34 cellular contexts compared by ENCODE assay signal in the genomic region with DNA sequence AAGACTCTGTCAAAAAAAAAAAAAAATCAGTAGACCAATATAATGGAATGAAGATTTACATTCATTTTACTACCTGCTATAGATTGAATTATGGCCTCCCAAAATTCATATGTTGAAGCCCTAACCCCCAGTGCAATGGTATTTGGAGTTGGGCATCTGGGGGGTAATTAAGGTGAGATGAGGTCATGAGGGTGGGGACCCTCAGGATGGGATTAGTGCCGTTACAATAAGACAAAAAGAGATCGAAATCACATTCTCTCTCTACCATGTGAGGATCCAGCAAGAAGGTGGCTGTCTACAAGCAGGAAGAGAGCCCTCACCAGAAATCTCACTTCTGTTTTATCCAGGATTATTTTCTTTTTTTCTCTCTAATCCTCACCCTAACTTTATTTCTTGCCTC.
"Had no signal": no experiment of that assay in that cellular context is flagged by ENCODE, and none has a peak within 500 bp of the region (broad histone marks: within the 10 kb centered on the region; RNA-seq: fewer than 3 reads in every experiment).

No MANE protein-coding gene starts in this region.

- H3K27me3 ChIP-seq: adrenal gland, ascending aorta, body of pancreas, brain microvascular endothelial cell, breast epithelium, cardiac muscle cell had no signal

- H3K9me3 ChIP-seq: adrenal gland, ascending aorta, body of pancreas, breast epithelium had no signal

- H3K27ac ChIP-seq: adrenal gland, ascending aorta, body of pancreas, brain microvascular endothelial cell, breast epithelium, cardiac muscle cell had no signal

- FAIRE-seq: astrocyte, bronchial epithelial cell had no signal

- H3K4me1 ChIP-seq: adrenal gland, ascending aorta, breast epithelium had no signal

- H3K4me3 ChIP-seq: adrenal gland, ascending aorta, body of pancreas, breast epithelium, cardiac muscle cell had no signal

- DNase-seq: activated effector memory CD4-positive, alpha-beta T cell treated with anti-CD3 and anti-CD28 coated beads, Interleukin-2, amount 50 U/mL, for 16 hours; activated effector memory CD4-positive, alpha-beta T cell treated with Interleukin-2 at 50 U/mL for 16 hours; activated gamma-delta T cell; activated gamma-delta T cell treated with Interleukin-2 at 50 U/mL for 16 hours; activated naive CD4-positive, alpha-beta T cell; activated naive CD4-positive, alpha-beta T cell treated with anti-CD3 and anti-CD28 coated beads for 36 hours; activated naive CD4-positive, alpha-beta T cell treated with anti-CD3 and anti-CD28 coated beads, Interleukin-2, amount 10 ng/mL, durations not matched to agents 7 days and 5 days; activated naive CD4-positive, alpha-beta T cell treated with anti-CD3 and anti-CD28 coated beads, Interleukin-2, amount 50 U/mL, for 16 hours; activated naive CD4-positive, alpha-beta T cell treated with Interleukin-2 at 50 U/mL for 16 hours; activated naive CD8-positive, alpha-beta T cell treated with anti-CD3 and anti-CD28 coated beads for 36 hours; activated naive CD8-positive, alpha-beta T cell treated with anti-CD3 and anti-CD28 coated beads, Interleukin-2, amount 10 ng/mL, durations not matched to agents 7 days and 5 days; activated naive CD8-positive, alpha-beta T cell treated with anti-CD3 and anti-CD28 coated beads, Interleukin-2, amount 50 U/mL, for 24 hours; activated T-cell treated with anti-CD3 and anti-CD28 coated beads, Interleukin-2, amount 50 U/mL, for 1 hour; activated T-cell treated with anti-CD3 and anti-CD28 coated beads, Interleukin-2, amount 50 U/mL, for 24 hours; activated T-cell treated with anti-CD3 and anti-CD28 coated beads, Interleukin-2, amount 50 U/mL, for 4 hours; activated T-cell treated with anti-CD3 and anti-CD28 coated beads, Interleukin-2, amount 50 U/mL, for 48 hours; activated T-cell treated with anti-CD3 and anti-CD28 coated beads, Interleukin-2, amount 50 U/mL, for 72 hours; adrenal gland; amniotic stem cell; amygdala; anterior cingulate cortex; aorta; body of pancreas; brain microvascular endothelial cell; caudate nucleus; central memory CD4-positive, alpha-beta T cell; cerebellar nuclear complex had no signal

- ATAC-seq: activated naive CD4-positive, alpha-beta T cell treated with anti-CD3 and anti-CD28 coated beads, Interleukin-2, amount 50 U/mL, for 72 hours; activated naive CD8-positive, alpha-beta T cell treated with anti-CD3 and anti-CD28 coated beads, Interleukin-2, amount 50 U/mL, for 24 hours; activated T-cell treated with anti-CD3 and anti-CD28 coated beads, Interleukin-2, amount 50 U/mL, for 4 hours; activated T-cell treated with anti-CD3 and anti-CD28 coated beads, Interleukin-2, amount 50 U/mL, for 72 hours; activated T-helper 17 cell treated with anti-CD3 and anti-CD28 coated beads, Interleukin-2, amount 50 U/mL, for 72 hours; body of pancreas had no signal

- H3K36me3 ChIP-seq: adrenal gland, ascending aorta, brain microvascular endothelial cell, breast epithelium, cardiac muscle cell had no signal
